Comparison of ENCODE assay signal across 1 cellular context in the genomic region with DNA sequence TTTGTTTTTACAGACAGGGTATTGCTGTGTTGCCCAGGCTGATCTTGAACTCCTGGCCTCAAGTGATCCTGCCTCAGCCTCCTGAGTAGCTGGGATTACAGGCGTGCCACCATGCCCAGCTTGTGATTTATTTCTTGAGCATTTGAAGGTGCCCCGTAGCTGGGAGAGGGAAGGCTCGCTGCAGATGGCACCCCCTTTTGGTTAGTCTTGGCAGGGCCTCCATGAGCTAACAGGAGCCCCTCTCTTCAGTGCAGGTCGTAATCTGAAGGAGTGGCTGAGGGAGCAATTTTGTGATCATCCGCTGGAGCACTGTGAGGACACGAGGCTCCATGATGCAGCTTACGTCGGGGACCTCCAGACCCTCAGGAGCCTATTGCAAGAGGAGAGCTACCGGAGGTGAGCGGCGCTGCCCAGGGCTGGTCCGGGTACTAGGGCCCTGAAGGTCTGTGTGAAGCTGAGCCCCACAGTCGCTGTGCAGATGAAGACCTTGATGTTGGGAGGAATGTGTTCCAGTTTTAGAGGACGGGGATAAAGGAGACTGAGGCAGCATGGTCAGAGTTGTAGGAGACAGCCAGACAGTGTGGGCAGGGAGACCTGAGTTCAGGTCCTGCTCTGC.
TF ChIP-seq lines count a peak whose summit lies in the region.

No MANE protein-coding gene starts in this region.

TF ChIP-seq in HCT116, 20 proteins besides CTCF, POLR2A, EP300 and RAD21 (continued from another document):
- TF ChIP-seq, protein P1, sequence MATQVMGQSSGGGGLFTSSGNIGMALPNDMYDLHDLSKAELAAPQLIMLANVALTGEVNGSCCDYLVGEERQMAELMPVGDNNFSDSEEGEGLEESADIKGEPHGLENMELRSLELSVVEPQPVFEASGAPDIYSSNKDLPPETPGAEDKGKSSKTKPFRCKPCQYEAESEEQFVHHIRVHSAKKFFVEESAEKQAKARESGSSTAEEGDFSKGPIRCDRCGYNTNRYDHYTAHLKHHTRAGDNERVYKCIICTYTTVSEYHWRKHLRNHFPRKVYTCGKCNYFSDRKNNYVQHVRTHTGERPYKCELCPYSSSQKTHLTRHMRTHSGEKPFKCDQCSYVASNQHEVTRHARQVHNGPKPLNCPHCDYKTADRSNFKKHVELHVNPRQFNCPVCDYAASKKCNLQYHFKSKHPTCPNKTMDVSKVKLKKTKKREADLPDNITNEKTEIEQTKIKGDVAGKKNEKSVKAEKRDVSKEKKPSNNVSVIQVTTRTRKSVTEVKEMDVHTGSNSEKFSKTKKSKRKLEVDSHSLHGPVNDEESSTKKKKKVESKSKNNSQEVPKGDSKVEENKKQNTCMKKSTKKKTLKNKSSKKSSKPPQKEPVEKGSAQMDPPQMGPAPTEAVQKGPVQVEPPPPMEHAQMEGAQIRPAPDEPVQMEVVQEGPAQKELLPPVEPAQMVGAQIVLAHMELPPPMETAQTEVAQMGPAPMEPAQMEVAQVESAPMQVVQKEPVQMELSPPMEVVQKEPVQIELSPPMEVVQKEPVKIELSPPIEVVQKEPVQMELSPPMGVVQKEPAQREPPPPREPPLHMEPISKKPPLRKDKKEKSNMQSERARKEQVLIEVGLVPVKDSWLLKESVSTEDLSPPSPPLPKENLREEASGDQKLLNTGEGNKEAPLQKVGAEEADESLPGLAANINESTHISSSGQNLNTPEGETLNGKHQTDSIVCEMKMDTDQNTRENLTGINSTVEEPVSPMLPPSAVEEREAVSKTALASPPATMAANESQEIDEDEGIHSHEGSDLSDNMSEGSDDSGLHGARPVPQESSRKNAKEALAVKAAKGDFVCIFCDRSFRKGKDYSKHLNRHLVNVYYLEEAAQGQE (IDR thresholded peaks at IDR 0.05; ENCODE audit: low read depth), result no peak
- TF ChIP-seq SIN3A (IDR thresholded peaks at IDR 0.05; ENCODE audit: low read depth) (no peak), SRF (IDR thresholded peaks at IDR 0.05; ENCODE audit: low read depth) (no peak), POLR2AphosphoS5 (IDR thresholded peaks at IDR 0.05; ENCODE audit: low read depth, low read length) (no peak), ZNF274 (IDR thresholded peaks at IDR 0.05; ENCODE audit: low read depth, low read length) (no peak), ELF1 (IDR thresholded peaks at IDR 0.05; ENCODE audit: borderline replicate concordance, low read depth) (no peak), ZFX (IDR thresholded peaks at IDR 0.05) (no peak), JUND (IDR thresholded peaks at IDR 0.05) (no peak), FOSL1 (IDR thresholded peaks at IDR 0.05; ENCODE audit: low read depth) (no peak), EZH2 (IDR thresholded peaks at IDR 0.05) (no peak), EGR1 (IDR thresholded peaks at IDR 0.05; ENCODE audit: low read depth) (no peak), CEBPB (IDR thresholded peaks at IDR 0.05; ENCODE audit: low read depth) (no peak)
- TF ChIP-seq, protein P2, sequence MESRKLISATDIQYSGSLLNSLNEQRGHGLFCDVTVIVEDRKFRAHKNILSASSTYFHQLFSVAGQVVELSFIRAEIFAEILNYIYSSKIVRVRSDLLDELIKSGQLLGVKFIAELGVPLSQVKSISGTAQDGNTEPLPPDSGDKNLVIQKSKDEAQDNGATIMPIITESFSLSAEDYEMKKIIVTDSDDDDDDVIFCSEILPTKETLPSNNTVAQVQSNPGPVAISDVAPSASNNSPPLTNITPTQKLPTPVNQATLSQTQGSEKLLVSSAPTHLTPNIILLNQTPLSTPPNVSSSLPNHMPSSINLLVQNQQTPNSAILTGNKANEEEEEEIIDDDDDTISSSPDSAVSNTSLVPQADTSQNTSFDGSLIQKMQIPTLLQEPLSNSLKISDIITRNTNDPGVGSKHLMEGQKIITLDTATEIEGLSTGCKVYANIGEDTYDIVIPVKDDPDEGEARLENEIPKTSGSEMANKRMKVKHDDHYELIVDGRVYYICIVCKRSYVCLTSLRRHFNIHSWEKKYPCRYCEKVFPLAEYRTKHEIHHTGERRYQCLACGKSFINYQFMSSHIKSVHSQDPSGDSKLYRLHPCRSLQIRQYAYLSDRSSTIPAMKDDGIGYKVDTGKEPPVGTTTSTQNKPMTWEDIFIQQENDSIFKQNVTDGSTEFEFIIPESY (IDR thresholded peaks at IDR 0.05; ENCODE audit: extremely low read depth, insufficient replicate concordance, low read length), result no peak
- TF ChIP-seq, protein P3, sequence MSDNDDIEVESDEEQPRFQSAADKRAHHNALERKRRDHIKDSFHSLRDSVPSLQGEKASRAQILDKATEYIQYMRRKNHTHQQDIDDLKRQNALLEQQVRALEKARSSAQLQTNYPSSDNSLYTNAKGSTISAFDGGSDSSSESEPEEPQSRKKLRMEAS (IDR thresholded peaks at IDR 0.05), result no peak
- TF ChIP-seq, protein P4, sequence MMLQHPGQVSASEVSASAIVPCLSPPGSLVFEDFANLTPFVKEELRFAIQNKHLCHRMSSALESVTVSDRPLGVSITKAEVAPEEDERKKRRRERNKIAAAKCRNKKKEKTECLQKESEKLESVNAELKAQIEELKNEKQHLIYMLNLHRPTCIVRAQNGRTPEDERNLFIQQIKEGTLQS (IDR thresholded peaks at IDR 0.05), result no peak
TF ChIP-seq in HCT116: peak in this region for 0.
